Comparison of ENCODE assay signal across 8 cellular contexts in genomic region chr21:42524341-42525227, GRCh38. TPM values are rescaled to one million over a fixed set of nuclear protein-coding genes. Genes with fewer than 3 reads are reported as not detected.
DNase-seq lines count a peak whose midpoint lies in the region; ATAC-seq and TF ChIP-seq lines count a peak whose summit lies in the region.

No MANE protein-coding gene starts in this region.

- no peaks in the 10 kb centered on the region for H3K9me3 ChIP-seq in hepatocyte (ENCODE audit: low read depth)
- no peaks in the 10 kb centered on the region for H3K9me3 ChIP-seq in spleen

- peak overlapping the region; percentile 70 for H3K4me2 ChIP-seq in hepatocyte

- intact Hi-C loops in spleen (cut with DNase I; ENCODE audit: low total_unique reads), result no loop called here

- H3K79me2 ChIP-seq in hepatocyte, result peaks cover 49% of the 10 kb centered on the region

- 19% methylated on average over 25 of the region's 25 CpGs for WGBS in hepatocyte (ENCODE audit: low lambda C conversion rate, missing lambda C conversion rate)
- 36 to 44% (median 39%) methylated on average over 23 to 25 of the region's 25 CpGs for WGBS in spleen, 5 donors

- H4K20me1 ChIP-seq in hepatocyte (ENCODE audit: insufficient read depth, poor library complexity, severe bottlenecking), result no peaks in the 10 kb centered on the region

- H3K9me2 ChIP-seq in hepatocyte (replicated peaks; ENCODE audit: insufficient read depth), result no peaks in the 10 kb centered on the region

- H2AFZ ChIP-seq in hepatocyte, result no peak overlapping the region

- H3K4me3 ChIP-seq in hepatocyte (no peak overlapping the region), spleen (peak overlapping the region in 2 of 8 donors; percentile 3 to 32)

- peak; percentile 27 for DNase-seq in stimulated activated CD4-positive, alpha-beta T cell treated with anti-CD3 and anti-CD28 coated beads, Interleukin-1b, Interleukin-23, amount 100 ng/mL, for 48 hours
- DNase-seq in stimulated activated CD4-positive, alpha-beta T cell treated with anti-CD3 and anti-CD28 coated beads, Interleukin-2, amount 100 ng/mL, for 24 hours, result no peak
- peak; percentile 66 to 79 for DNase-seq in NCI-H187 (lab: John Stamatoyannopoulos, UW)
- DNase-seq in activated naive CD4-positive, alpha-beta T cell treated with anti-CD3 and anti-CD28 coated beads, Interleukin-2, amount 50 U/mL, for 72 hours (ENCODE audit: low spot score in 2 of 2), result no peak
- peak; percentile 82 for DNase-seq in hepatocyte (ENCODE audit: low spot score)
- DNase-seq in spleen, result peak; percentile 95
- DNase-seq in occipital lobe (lab: John Stamatoyannopoulos, UW), result no peak

- H3K4me1 ChIP-seq in hepatocyte (ENCODE audit: insufficient read depth) (peaks cover 40% of the 10 kb centered on the region), spleen (peaks cover 21 to 91% (median 50%) of the 10 kb centered on the region in 6 donors)

- H3K27ac ChIP-seq in hepatocyte (peak overlapping the region; percentile 96), spleen (peak overlapping the region in 7 of 8 donors; percentile 31 to 91 (median 70))

- no peaks in the 10 kb centered on the region for H3K36me3 ChIP-seq in hepatocyte (replicated peaks; ENCODE audit: insufficient read depth, low read depth)
- H3K36me3 ChIP-seq in spleen, result peaks cover 0 to 73% (median 22%) of the 10 kb centered on the region in 6 donors

- H3K36me3 Mint-ChIP-seq in activated naive CD4-positive, alpha-beta T cell treated with anti-CD3 and anti-CD28 coated beads, Interleukin-2, amount 50 U/mL, for 72 hours, result peaks cover 28% of the 10 kb centered on the region in 2 donors

- TF ChIP-seq CTCF in hepatocyte (IDR thresholded peaks at IDR 0.05; ENCODE audit: poor library complexity) (no peak), spleen (IDR thresholded peaks at IDR 0.05 in 8 of 11, conservative IDR thresholded peaks at IDR 0.05 in 3 of 11) (no peak)

- TF ChIP-seq POLR2A in spleen (IDR thresholded peaks at IDR 0.05), result no peak

- no peaks in the 10 kb centered on the region for H3K9me3 Mint-ChIP-seq in activated naive CD4-positive, alpha-beta T cell treated with anti-CD3 and anti-CD28 coated beads, Interleukin-2, amount 50 U/mL, for 72 hours

- H3K27me3 ChIP-seq in hepatocyte (no peaks in the 10 kb centered on the region), spleen (replicated peaks in 1 of 7) (no peaks in the 10 kb centered on the region)

- ATAC-seq in HG02798 (IDR thresholded peaks at IDR 0.05; ENCODE audit: poor library complexity, unreplicated experiment), result peak; percentile 80
- ATAC-seq in activated naive CD4-positive, alpha-beta T cell treated with anti-CD3 and anti-CD28 coated beads, Interleukin-2, amount 50 U/mL, for 72 hours, result no peak

- peak overlapping the region; percentile 70 to 73 for H3K27ac Mint-ChIP-seq in activated naive CD4-positive, alpha-beta T cell treated with anti-CD3 and anti-CD28 coated beads, Interleukin-2, amount 50 U/mL, for 72 hours

RNA-seq across cellular contexts. Expression of gene SLC37A1, which starts 10.9 kb away (rescaled TPM):
- 10 to 100 TPM; 15.2 to 20.6 TPM for total RNA-seq in activated naive CD4-positive, alpha-beta T cell treated with anti-CD3 and anti-CD28 coated beads, Interleukin-2, amount 50 U/mL, for 72 hours
- 13.1 and 17.9 TPM in 2 replicates for total RNA-seq in hepatocyte
- polyA plus RNA-seq in hepatocyte, result 18.5 and 26.9 TPM in 2 replicates
- total RNA-seq in spleen, result 10 to 100 TPM; 20.9 to 31.4 (median 24.5) TPM
- polyA plus RNA-seq in spleen, result 10 to 100 TPM in 1 of 3 donors, 1 to 10 TPM in 2; 6.9 to 12.0 (median 9.5) TPM
- total RNA-seq in occipital lobe, result 24.5 TPM

RNA-seq across cellular contexts. Expression of gene RSPH1, which starts 28.6 kb away (rescaled TPM):
- total RNA-seq in activated naive CD4-positive, alpha-beta T cell treated with anti-CD3 and anti-CD28 coated beads, Interleukin-2, amount 50 U/mL, for 72 hours, result under 1 TPM; 0.11 to 0.33 TPM
- total RNA-seq in hepatocyte (0.60 and 1.3 TPM in 2 replicates), spleen (under 1 TPM in 2 of 7 donors, not detected in 5; 0.25 to 0.33 TPM), occipital lobe (0.16 TPM)
- polyA plus RNA-seq in hepatocyte (1.8 and 3.0 TPM in 2 replicates), spleen (under 1 TPM; 0.10 to 0.35 (median 0.26) TPM)

Comparison
In these comparisons a context has a peak if more than half of its experiments do, and no peak if none do; other contexts are left out.
1. DNase-seq: peak in stimulated activated CD4-positive, alpha-beta T cell treated with anti-CD3 and anti-CD28 coated beads, Interleukin-1b, Interleukin-23, amount 100 ng/mL, for 48 hours (single experiment), NCI-H187 (2 of 2), hepatocyte (single experiment) and spleen (single experiment); none in stimulated activated CD4-positive, alpha-beta T cell treated with anti-CD3 and anti-CD28 coated beads, Interleukin-2, amount 100 ng/mL, for 24 hours (0 of 2), activated naive CD4-positive, alpha-beta T cell treated with anti-CD3 and anti-CD28 coated beads, Interleukin-2, amount 50 U/mL, for 72 hours (0 of 2) and occipital lobe (single experiment).